In the genomic region with DNA sequence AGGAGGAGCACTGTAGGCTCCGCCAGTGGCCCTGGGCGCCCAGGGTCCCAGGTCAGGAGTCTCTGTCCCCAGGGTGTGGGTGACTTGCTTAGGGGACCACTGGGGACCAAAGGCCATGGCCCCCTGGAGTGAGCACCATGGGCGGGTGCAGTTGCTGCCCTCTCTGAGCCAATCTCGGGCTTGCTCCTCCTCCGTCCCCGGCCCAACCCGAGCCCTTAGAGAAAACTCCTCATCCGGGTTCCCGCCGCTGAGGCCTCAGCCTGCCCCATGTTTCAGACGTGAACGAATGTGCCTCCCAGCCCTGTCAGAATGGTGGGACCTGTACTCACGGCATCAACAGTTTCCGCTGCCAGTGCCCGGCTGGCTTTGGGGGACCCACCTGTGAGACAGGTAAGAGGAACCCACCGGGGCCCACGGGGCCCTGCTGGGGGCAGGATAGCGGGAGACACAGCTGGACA, we compare ENCODE assay signal across 8 cellular contexts. TPM values are rescaled to one million over a fixed set of nuclear protein-coding genes. Genes with fewer than 3 reads are reported as not detected.
DNase-seq lines count a peak whose midpoint lies in the region; ATAC-seq lines count a peak whose summit lies in the region.

No MANE protein-coding gene starts in this region.

- peak overlapping the region; percentile 75 for H3K27ac ChIP-seq in SJSA1

- H3K9me3 ChIP-seq in SJSA1 (replicated peaks): no peaks in the 10 kb centered on the region

- ATAC-seq in GM21447 (IDR thresholded peaks at IDR 0.05; ENCODE audit: unreplicated experiment): peak; percentile 12
- peak; percentile 34 for ATAC-seq in left colon
- ATAC-seq in HG03196 (IDR thresholded peaks at IDR 0.05; ENCODE audit: unreplicated experiment): no peak

- peak overlapping the region; percentile 26 for H3K4me3 ChIP-seq in SJSA1

- H3K27me3 ChIP-seq in SJSA1 (replicated peaks): no peaks in the 10 kb centered on the region

- DNase-seq in DMS153 (lab: John Stamatoyannopoulos, UW) (peak; percentile 22), SJSA1 (ENCODE audit: low read depth in 1 of 2, low spot score in 2 of 2) (no peak), left colon (peak in 1 of 2 donors; percentile 40), mucosa of gallbladder (ENCODE audit: low spot score) (no peak), NCI-H226 (no peak), epidermal melanocyte (ENCODE audit: insufficient read length, low spot score) (no peak)

- peaks cover 66% of the 10 kb centered on the region for H3K36me3 ChIP-seq in SJSA1

- intact Hi-C loops in left colon (cut with DNase I, micrococcal nuclease): no loop called here

- peaks cover 42% of the 10 kb centered on the region for H3K4me1 ChIP-seq in SJSA1 (replicated peaks)

RNA-seq across cellular contexts. Expression of gene SNED1, which starts 38.6 kb away (rescaled TPM):
- 18.3 and 24.9 TPM in 2 replicates for total RNA-seq in SJSA1 (2014; rRNA removed; shearing (Covaris generic))
- total RNA-seq in left colon (10 to 100 TPM in 1 of 2 donors, 1 to 10 TPM in 1; 9.4 to 10.1 TPM), mucosa of gallbladder (40.9 TPM)
